ENCODE assay signal across 33 cellular contexts in the genomic region with DNA sequence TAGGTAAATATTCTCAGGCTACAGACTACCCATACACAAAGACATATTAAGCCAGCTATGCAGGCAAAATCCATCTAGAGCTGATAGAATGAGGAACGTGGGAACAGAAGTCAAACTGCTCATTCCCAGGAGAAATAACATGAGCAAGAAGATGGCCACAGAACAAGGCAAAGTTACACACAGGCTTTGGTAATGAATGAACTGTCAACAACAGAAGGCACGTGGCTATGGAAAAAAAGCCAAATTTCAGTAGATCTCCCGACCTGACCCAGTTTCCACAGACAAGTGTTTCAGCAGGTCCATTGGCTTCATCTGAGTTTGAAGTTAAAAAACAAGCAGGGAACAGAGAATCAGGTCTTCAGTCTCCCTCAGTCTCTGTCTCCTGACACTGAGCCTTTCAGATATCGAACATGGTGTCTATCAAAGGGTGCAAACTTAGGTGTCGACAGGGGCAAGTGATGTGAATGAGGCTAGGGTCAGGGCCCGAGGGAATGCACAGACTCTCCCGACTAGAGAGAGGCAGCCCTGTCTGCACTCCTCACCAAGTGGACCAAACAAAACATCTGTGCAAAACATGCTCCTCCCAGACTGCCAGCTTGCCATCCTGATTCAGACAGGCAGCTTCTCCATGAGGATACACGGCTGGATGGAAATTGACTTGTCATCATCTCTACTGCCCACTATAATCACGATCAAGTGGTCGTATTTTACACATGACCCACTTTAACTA. TPM values are rescaled to one million over a fixed set of nuclear protein-coding genes. Genes with fewer than 3 reads are reported as not detected.
A peak's percentile ranks its signal among the peaks of the same experiment; 100 is the strongest.
DNase-seq lines count a peak whose midpoint lies in the region; ATAC-seq, FAIRE-seq and TF ChIP-seq lines count a peak whose summit lies in the region.
"Had no signal": no experiment of that assay in that cellular context is flagged by ENCODE, and none has a peak within 500 bp of the region (broad histone marks: within the 10 kb centered on the region; RNA-seq: fewer than 3 reads in every experiment).

No MANE protein-coding gene starts in this region.

- TF ChIP-seq CTCF in bronchial epithelial cell (IDR thresholded peaks at IDR 0.05; ENCODE audit: insufficient read depth, low read length, severe bottlenecking), result no peak
- no peak for TF ChIP-seq CTCF in breast epithelium (IDR thresholded peaks at IDR 0.05)

- H3K27me3 ChIP-seq in bronchial epithelial cell (ENCODE audit: control insufficient read depth, insufficient read depth, low read length), result no peaks in the 10 kb centered on the region
- H3K27me3 ChIP-seq in right cardiac atrium (ENCODE audit: control insufficient read depth, insufficient read depth), result no peaks in the 10 kb centered on the region
- no peaks in the 10 kb centered on the region for H3K27me3 ChIP-seq in breast epithelium
- H3K27me3 ChIP-seq: sigmoid colon, stomach, transverse colon had no signal

- no peaks in the 10 kb centered on the region for H3K4me1 ChIP-seq in right cardiac atrium (ENCODE audit: control insufficient read depth, insufficient read depth, low read length)
- no peaks in the 10 kb centered on the region for H3K4me1 ChIP-seq in breast epithelium
- H3K4me1 ChIP-seq: sigmoid colon, transverse colon had no signal

- H3K27ac ChIP-seq in right cardiac atrium (ENCODE audit: low read length) (no peak overlapping the region), breast epithelium (no peak overlapping the region)
- H3K27ac ChIP-seq: HL-60, parathyroid adenoma, stomach, transverse colon had no signal

- ATAC-seq in Right ventricle myocardium inferior (peak; percentile 55), right cardiac atrium (peak; percentile 49 to 58), GM18870 (IDR thresholded peaks at IDR 0.05; ENCODE audit: unreplicated experiment) (no peak)
- ATAC-seq: activated CD4-positive, alpha-beta T cell treated with anti-CD3 and anti-CD28 coated beads for 36 hours; activated T-cell treated with anti-CD3 and anti-CD28 coated beads, Interleukin-2, amount 50 U/mL, for 4 hours; GM12878; HCT116 had no signal

- FAIRE-seq in bronchial epithelial cell (lab: Jason Lieb, UNC), result peak; percentile 68

- no peak for DNase-seq in Right ventricle myocardium inferior (ENCODE audit: missing footprints)
- DNase-seq in cardiac septum (ENCODE audit: low spot score), result no peak
- no peak for DNase-seq in bronchial epithelial cell (ENCODE audit: low read depth)
- DNase-seq in right cardiac atrium, result peak in 1 of 3 donors; percentile 43
- peak; percentile 15 for DNase-seq in superior temporal gyrus (ENCODE audit: extremely low spot score)
- no peak for DNase-seq in AG08396 (ENCODE audit: low spot score)
- DNase-seq in breast epithelium (ENCODE audit: low spot score in 2 of 2), result no peak
- DNase-seq: 8988T; activated CD4-positive, alpha-beta T cell treated with anti-CD3 and anti-CD28 coated beads for 36 hours; activated naive CD4-positive, alpha-beta T cell; activated T-cell treated with anti-CD3 and anti-CD28 coated beads, Interleukin-2, amount 50 U/mL, for 4 hours; AML-193; amygdala; Calu3; central memory CD4-positive, alpha-beta T cell; dermis blood vessel endothelial cell; DND-41; head of caudate nucleus; NCI-H187; NCI-H226; NCI-H748 treated with DMSO at 0.1 percent for 48 hours; sigmoid colon; SK-N-SH; stimulated activated CD4-positive, alpha-beta T cell treated with anti-CD3 and anti-CD28 coated beads, Interleukin-15, amount 100 ng/mL, for 24 hours; stomach; T-helper 2 cell; transverse colon had no signal

- no peaks in the 10 kb centered on the region for H3K9me3 ChIP-seq in right cardiac atrium (ENCODE audit: control insufficient read depth, low read length)
- no peaks in the 10 kb centered on the region for H3K9me3 ChIP-seq in breast epithelium
- H3K9me3 ChIP-seq: sigmoid colon, SK-N-SH, stomach, transverse colon had no signal

- 39% methylated on average over 10 of the region's 10 CpGs for WGBS in right cardiac atrium

- intact Hi-C loops in Right ventricle myocardium inferior (cut with DNase I), result no loop called here
- intact Hi-C loops in cardiac septum (cut with DNase I), result no loop called here
- intact Hi-C loops in right cardiac atrium (cut with DNase I), result loop anchor here in 1 of 4 donors (10.0 kb wide), 1 partner anchor 167 kb away; no protein-coding TSS in a partner anchor
- intact Hi-C loops in breast epithelium (cut with DNase I; ENCODE audit: low total_unique reads), result no loop called here

- H3K36me3 ChIP-seq in bronchial epithelial cell (ENCODE audit: control insufficient read depth, insufficient read depth, low read length), result peaks cover 6% of the 10 kb centered on the region
- H3K36me3 ChIP-seq in breast epithelium, result peaks cover 8% of the 10 kb centered on the region

- H3K4me3 ChIP-seq in bronchial epithelial cell (ENCODE audit: low read depth, low read length) (no peak overlapping the region), right cardiac atrium (ENCODE audit: low read length) (no peak overlapping the region), breast epithelium (no peak overlapping the region)
- H3K4me3 ChIP-seq: GM12878, sigmoid colon, stomach, transverse colon had no signal

- no peak for TF ChIP-seq POLR2A in breast epithelium (IDR thresholded peaks at IDR 0.05)

RNA-seq across cellular contexts. Expression of gene SIGLEC15, which starts 25.9 kb away (rescaled TPM):
- total RNA-seq in Right ventricle myocardium inferior (not detected), cardiac septum (not detected), bronchial epithelial cell (0.26 TPM in 1 of 2 replicates, not detected in the other), right cardiac atrium (under 1 TPM in 3 of 4 donors, not detected in 1; 0.11 to 0.38 (median 0.31) TPM), breast epithelium (1 to 10 TPM in 1 of 3 donors, under 1 TPM in 2; 0.16 to 1.5 (median 0.66) TPM)
- polyA plus RNA-seq in right cardiac atrium, result 0.09 TPM
- total RNA-seq: activated CD4-positive, alpha-beta T cell treated with anti-CD3 and anti-CD28 coated beads for 36 hours; activated T-cell treated with anti-CD3 and anti-CD28 coated beads, Interleukin-2, amount 50 U/mL, for 4 hours; dermis blood vessel endothelial cell; transverse colon had no signal
- polyA plus RNA-seq: neural cell had no signal
